ENCODE assay signal across 8 cellular contexts in the genomic region with DNA sequence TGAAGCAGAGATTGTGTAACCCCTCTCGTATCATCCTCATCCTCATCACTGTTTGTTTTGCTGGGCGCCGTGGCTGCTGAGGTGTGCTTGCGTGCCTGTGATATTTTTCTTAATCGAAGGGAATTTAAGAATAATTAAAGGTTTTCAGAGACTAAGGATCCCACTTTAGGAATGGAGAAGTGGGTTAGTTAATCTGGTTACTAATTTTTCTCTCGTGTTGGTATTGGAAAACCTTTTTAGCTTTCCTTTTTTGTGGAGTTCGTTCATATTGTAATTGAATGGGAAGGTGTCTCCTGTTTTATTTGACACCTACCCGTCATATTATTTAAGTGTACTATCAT. TPM values are rescaled to one million over a fixed set of nuclear protein-coding genes. Genes with fewer than 3 reads are reported as not detected.
DNase-seq lines count a peak whose midpoint lies in the region; ATAC-seq and TF ChIP-seq lines count a peak whose summit lies in the region.

No MANE protein-coding gene starts in this region.

- ATAC-seq in naive thymus-derived CD4-positive, alpha-beta T cell = no peak
- ATAC-seq in HG03280 (IDR thresholded peaks at IDR 0.05; ENCODE audit: unreplicated experiment) = no peak

- H3K9me3 ChIP-seq in Caco-2 (no peaks in the 10 kb centered on the region), MG63 (no peaks in the 10 kb centered on the region)
- H3K9me3 ChIP-seq in naive thymus-derived CD4-positive, alpha-beta T cell (ENCODE audit: control insufficient read depth in 2 of 3, low read length in 3 of 3) = no peaks in the 10 kb centered on the region

- no peaks in the 10 kb centered on the region for H3K9me3 Mint-ChIP-seq in Caco-2 (ENCODE audit: unreplicated experiment)
- no peaks in the 10 kb centered on the region for H3K9me3 Mint-ChIP-seq in naive thymus-derived CD4-positive, alpha-beta T cell

- peaks cover 6% of the 10 kb centered on the region; the same call in 1 of the 2 replicates for H3K4me1 ChIP-seq in Caco-2
- H3K4me1 ChIP-seq in naive thymus-derived CD4-positive, alpha-beta T cell (ENCODE audit: control insufficient read depth in 2 of 2, insufficient read depth in 2 of 2, low read length in 2 of 2) = no peaks in the 10 kb centered on the region

- no peak for TF ChIP-seq CTCF in Caco-2 (IDR thresholded peaks at IDR 0.05; ENCODE audit: insufficient read depth in 1 of 2, low read depth in 1 of 2, low read length in 1 of 2, severe bottlenecking in 1 of 2, unreplicated experiment in 1 of 2)

- no TSS peak for BruUV-seq in Caco-2 (replicated peaks; lab: Mats Ljungman, UMichigan)

- H3K4me3 ChIP-seq in Caco-2 (ENCODE audit: low read depth, low read length) = peak overlapping the region; percentile 100
- peak overlapping the region; percentile 53 for H3K4me3 ChIP-seq in MG63
- peak overlapping the region; percentile 39 for H3K4me3 ChIP-seq in naive thymus-derived CD4-positive, alpha-beta T cell (ENCODE audit: low read length)

- intact Hi-C loops in Caco-2 (cut with micrococcal nuclease; ENCODE audit: unreplicated experiment) = loop anchor here (5.0 kb wide), 1 partner anchor 65 kb away; no protein-coding TSS in a partner anchor
- intact Hi-C loops in naive thymus-derived CD4-positive, alpha-beta T cell (cut with micrococcal nuclease) = loop anchor here (5.0 to 10.0 kb wide), 8 partner anchors 188 to 1782 kb away; a partner anchor contains a TSS

- no peaks in the 10 kb centered on the region for H3K27me3 ChIP-seq in Caco-2 (replicated peaks; ENCODE audit: control insufficient read depth, insufficient read depth, low read length)
- no peaks in the 10 kb centered on the region for H3K27me3 ChIP-seq in MG63
- H3K27me3 ChIP-seq in naive thymus-derived CD4-positive, alpha-beta T cell (ENCODE audit: control insufficient read depth in 2 of 2, insufficient read depth in 2 of 2, low read length in 2 of 2) = no peaks in the 10 kb centered on the region

- H3K36me3 ChIP-seq in Caco-2 (ENCODE audit: control insufficient read depth, insufficient read depth, low read length) (no peaks in the 10 kb centered on the region), MG63 (no peaks in the 10 kb centered on the region; the same call in 1 of the 2 replicates)
- H3K36me3 ChIP-seq in naive thymus-derived CD4-positive, alpha-beta T cell (ENCODE audit: control insufficient read depth in 2 of 3, insufficient read depth in 3 of 3, low read length in 3 of 3) = peaks cover 0 to 7% (median 0%) of the 10 kb centered on the region in 3 experiments

- H3K4me1 Mint-ChIP-seq in Caco-2 (ENCODE audit: low read depth, unreplicated experiment) = peaks cover 8% of the 10 kb centered on the region
- H3K4me1 Mint-ChIP-seq in naive thymus-derived CD4-positive, alpha-beta T cell = peaks cover 24 to 38% (median 35%) of the 10 kb centered on the region in 7 donors

- POLR2A ChIA-PET in Caco-2 (lab: Charles Lee) = interaction anchor here (0.6 to 0.8 kb wide), 2 partner anchors 14 to 99 kb away, joined by 4 read pairs; a partner anchor contains a TSS
- POLR2A ChIA-PET in naive thymus-derived CD4-positive, alpha-beta T cell (lab: Charles Lee) = interaction anchor here (2.9 kb wide), 1 partner anchor 128 kb away, joined by 10 read pairs; a partner anchor contains a TSS

- DNase-seq in Caco-2 = no peak
- no peak for DNase-seq in MG63
- peak in 3 of 9 donors; percentile 5 to 26 (median 22) for DNase-seq in naive thymus-derived CD4-positive, alpha-beta T cell
- no peak for DNase-seq in superior temporal gyrus (ENCODE audit: extremely low spot score)
- DNase-seq in stimulated activated CD4-positive, alpha-beta T cell treated with anti-CD3 and anti-CD28 coated beads, Interleukin-4, amount 100 ng/mL, for 4 hours = no peak
- DNase-seq in MV-4-11 (lab: John Stamatoyannopoulos, UW) = no peak

- H3K27ac ChIP-seq in cingulate gyrus (ENCODE audit: low read depth, low read length) = peak overlapping the region; percentile 0
- peak overlapping the region; percentile 32 for H3K27ac ChIP-seq in naive thymus-derived CD4-positive, alpha-beta T cell (ENCODE audit: low read depth, low read length)

- H3K27me3 Mint-ChIP-seq in Caco-2 (ENCODE audit: insufficient read depth, unreplicated experiment) = no peaks in the 10 kb centered on the region
- peaks cover 0 to 36% (median 5%) of the 10 kb centered on the region in 5 donors for H3K27me3 Mint-ChIP-seq in naive thymus-derived CD4-positive, alpha-beta T cell

- H3K36me3 Mint-ChIP-seq in Caco-2 (ENCODE audit: insufficient read depth, unreplicated experiment) = peaks cover 7% of the 10 kb centered on the region
- H3K36me3 Mint-ChIP-seq in naive thymus-derived CD4-positive, alpha-beta T cell = peaks cover 0 to 5% (median 1%) of the 10 kb centered on the region in 5 donors

- H3K4me3 Mint-ChIP-seq in Caco-2 (ENCODE audit: unreplicated experiment) = peak overlapping the region; percentile 87
- H3K4me3 Mint-ChIP-seq in naive thymus-derived CD4-positive, alpha-beta T cell = peak overlapping the region; percentile 90 to 100 (median 94)

- CTCF ChIA-PET in Caco-2 (lab: Charles Lee) = no interaction called here
- CTCF ChIA-PET in naive thymus-derived CD4-positive, alpha-beta T cell (lab: Charles Lee) = no interaction called here

- peak overlapping the region; percentile 78 for H3K27ac Mint-ChIP-seq in Caco-2 (ENCODE audit: unreplicated experiment)
- H3K27ac Mint-ChIP-seq in naive thymus-derived CD4-positive, alpha-beta T cell = peak overlapping the region; percentile 62 to 89 (median 76)

RNA-seq across cellular contexts. Expression of a gene that starts 1.3 kb away (rescaled TPM):
- total RNA-seq in Caco-2 (2022) = 21.3 and 23.4 TPM in 2 replicates
- 0.76 and 0.86 TPM in 2 replicates for total RNA-seq in MG63 (2014; rRNA removed; shearing (Covaris generic); ENCODE audit: low replicate concordance)
- total RNA-seq in naive thymus-derived CD4-positive, alpha-beta T cell = 10 to 100 TPM; 16.2 to 31.2 (median 20.5) TPM
- 1 to 10 TPM; 1.1 to 2.7 TPM for polyA plus RNA-seq in naive thymus-derived CD4-positive, alpha-beta T cell

Comparison
In these comparisons a context has a peak if more than half of its experiments do, and no peak if none do; other contexts are left out.
1. H3K4me3 ChIP-seq: peak in every context shown above with its lines; median percentile 100 in Caco-2; 53 in MG63; 39 in naive thymus-derived CD4-positive, alpha-beta T cell.